In genomic region chr6:134247271-134247833, GRCh38 we compare ENCODE assay signal across 8 cellular contexts.
DNase-seq lines count a peak whose midpoint lies in the region; ATAC-seq and TF ChIP-seq lines count a peak whose summit lies in the region.

No MANE protein-coding gene starts in this region.

- H3K36me3 ChIP-seq in ovary: no peaks in the 10 kb centered on the region

- 76 to 88% (median 85%) methylated on average over 5 of the region's 5 CpGs for WGBS in ovary, 3 donors

- TF ChIP-seq CTCF in Calu3 (IDR thresholded peaks at IDR 0.05; ENCODE audit: unreplicated experiment): no peak
- no peak for TF ChIP-seq CTCF in ovary (IDR thresholded peaks at IDR 0.05)

- no peaks in the 10 kb centered on the region for H3K27me3 ChIP-seq in ovary

- no peak for TF ChIP-seq POLR2A in ovary (IDR thresholded peaks at IDR 0.05)

- CTCF ChIA-PET in Calu3 (lab: Charles Lee): interaction anchor here (1.1 kb wide), 1 partner anchor 49 kb away, joined by 3 read pairs; no protein-coding TSS in a partner anchor
- CTCF ChIA-PET in activated naive CD4-positive, alpha-beta T cell treated with anti-CD3 and anti-CD28 coated beads for 36 hours (lab: Charles Lee): interaction anchor here (0.8 to 1.4 kb wide), 3 partner anchors 41 to 188 kb away, joined by 3 to 5 read pairs (median 4); no protein-coding TSS in a partner anchor

- H3K9me3 Mint-ChIP-seq in Calu3 (ENCODE audit: low read depth, unreplicated experiment): no peaks in the 10 kb centered on the region
- H3K9me3 Mint-ChIP-seq in activated naive CD4-positive, alpha-beta T cell treated with anti-CD3 and anti-CD28 coated beads for 36 hours: peaks cover 1% of the 10 kb centered on the region

- ATAC-seq in GM21576 (IDR thresholded peaks at IDR 0.05; ENCODE audit: unreplicated experiment): peak; percentile 94

- peaks cover 27% of the 10 kb centered on the region for H3K4me1 Mint-ChIP-seq in Calu3 (ENCODE audit: low read depth, unreplicated experiment)
- peaks cover 58% of the 10 kb centered on the region for H3K4me1 Mint-ChIP-seq in activated naive CD4-positive, alpha-beta T cell treated with anti-CD3 and anti-CD28 coated beads for 36 hours (ENCODE audit: low read depth)

- DNase-seq in Calu3: peak; percentile 35
- DNase-seq in NCI-H446 treated with DMSO at 0.1 percent for 48 hours (lab: John Stamatoyannopoulos, UW): peak; percentile 35
- peak; percentile 94 for DNase-seq in activated naive CD4-positive, alpha-beta T cell treated with anti-CD3 and anti-CD28 coated beads for 36 hours
- DNase-seq in stimulated activated CD4-positive, alpha-beta T cell treated with anti-CD3 and anti-CD28 coated beads, Interleukin-2, amount 100 ng/mL, for 24 hours: peak; percentile 52 to 65
- DNase-seq in NCI-H526 treated with DMSO at 0.1 percent for 48 hours (lab: John Stamatoyannopoulos, UW): no peak
- no peak for DNase-seq in ovary
- no peak for DNase-seq in DMS79 (lab: John Stamatoyannopoulos, UW)

- H3K4me3 Mint-ChIP-seq in Calu3 (ENCODE audit: low read depth, unreplicated experiment): no peak overlapping the region
- H3K4me3 Mint-ChIP-seq in activated naive CD4-positive, alpha-beta T cell treated with anti-CD3 and anti-CD28 coated beads for 36 hours: peak overlapping the region; percentile 27

- no peaks in the 10 kb centered on the region for H3K36me3 Mint-ChIP-seq in Calu3 (ENCODE audit: insufficient read depth, unreplicated experiment)
- H3K36me3 Mint-ChIP-seq in activated naive CD4-positive, alpha-beta T cell treated with anti-CD3 and anti-CD28 coated beads for 36 hours (ENCODE audit: low read depth): peaks cover 3% of the 10 kb centered on the region

- no TSS peak for BruUV-seq in Calu3 (replicated peaks; lab: Mats Ljungman, UMichigan)

- peak overlapping the region in 1 of 2 donors; percentile 90 for H3K27ac ChIP-seq in ovary

- no peaks in the 10 kb centered on the region for H3K27me3 Mint-ChIP-seq in Calu3 (ENCODE audit: unreplicated experiment)
- no peaks in the 10 kb centered on the region for H3K27me3 Mint-ChIP-seq in activated naive CD4-positive, alpha-beta T cell treated with anti-CD3 and anti-CD28 coated beads for 36 hours (ENCODE audit: low read depth)

- no peaks in the 10 kb centered on the region for H3K9me3 ChIP-seq in ovary

- H3K4me3 ChIP-seq in ovary: no peak overlapping the region

- intact Hi-C loops in Calu3 (cut with micrococcal nuclease; ENCODE audit: unreplicated experiment): no loop called here
- intact Hi-C loops in activated naive CD4-positive, alpha-beta T cell treated with anti-CD3 and anti-CD28 coated beads for 36 hours (cut with micrococcal nuclease): loop anchor here (1.0 to 5.0 kb wide), 20 partner anchors 11 to 936 kb away; partner anchors contain the start of genes HBS1L and TBPL1
- intact Hi-C loops in ovary (cut with DNase I): loop anchor here in 1 of 4 donors (10.0 kb wide), 1 partner anchor 67 kb away; the partner anchor contains the start of gene SGK1

- H3K27ac Mint-ChIP-seq in Calu3 (ENCODE audit: unreplicated experiment): peak overlapping the region; percentile 82
- peak overlapping the region; percentile 97 for H3K27ac Mint-ChIP-seq in activated naive CD4-positive, alpha-beta T cell treated with anti-CD3 and anti-CD28 coated beads for 36 hours

- TF ChIP-seq EP300 in ovary (IDR thresholded peaks at IDR 0.05): no peak

- H3K4me1 ChIP-seq in ovary (ENCODE audit: insufficient read depth): peaks cover 19% of the 10 kb centered on the region

Comparison
In these comparisons a context has a peak if more than half of its experiments do, and no peak if none do; other contexts are left out.
1. DNase-seq: peak in Calu3 (single experiment), NCI-H446 treated with DMSO at 0.1 percent for 48 hours (single experiment), activated naive CD4-positive, alpha-beta T cell treated with anti-CD3 and anti-CD28 coated beads for 36 hours (single experiment) and stimulated activated CD4-positive, alpha-beta T cell treated with anti-CD3 and anti-CD28 coated beads, Interleukin-2, amount 100 ng/mL, for 24 hours (2 of 2); none in NCI-H526 treated with DMSO at 0.1 percent for 48 hours (single experiment), ovary (0 of 5) and DMS79 (single experiment).